Comparison of ENCODE assay signal across 23 cellular contexts in genomic region chr5:114419941-114420340, GRCh38. TPM values are rescaled to one million over a fixed set of nuclear protein-coding genes. Genes with fewer than 3 reads are reported as not detected.
DNase-seq lines count a peak whose midpoint lies in the region; ATAC-seq and TF ChIP-seq lines count a peak whose summit lies in the region.
"Had no signal": no experiment of that assay in that cellular context is flagged by ENCODE, and none has a peak within 500 bp of the region (broad histone marks: within the 10 kb centered on the region; RNA-seq: fewer than 3 reads in every experiment).

No MANE protein-coding gene starts in this region.

- no peak for TF ChIP-seq POLR2A in breast epithelium (IDR thresholded peaks at IDR 0.05)

- no peaks in the 10 kb centered on the region for H3K9me3 ChIP-seq in breast epithelium
- H3K9me3 ChIP-seq: mucosa of descending colon, stomach had no signal

- POLR2A ChIA-PET in MCF 10A (lab: Yijun Ruan, JAX) = interaction anchor here (0.7 kb wide), 1 partner anchor 1427 kb away, joined by 3 read pairs; no protein-coding TSS in a partner anchor
- POLR2A ChIA-PET in activated CD8-positive, alpha-beta T cell treated with anti-CD3 and anti-CD28 coated beads for 36 hours (lab: Charles Lee) = no interaction called here

- CTCF ChIA-PET in MCF 10A (lab: Yijun Ruan, JAX) = interaction anchor here (0.5 to 1.9 kb wide), 5 partner anchors 27 to 808 kb away, joined by 3 to 6 read pairs (median 3); no protein-coding TSS in a partner anchor
- CTCF ChIA-PET in activated CD8-positive, alpha-beta T cell treated with anti-CD3 and anti-CD28 coated beads for 36 hours (lab: Charles Lee) = interaction anchor here (0.6 kb wide), 1 partner anchor 226 kb away, joined by 3 read pairs; no protein-coding TSS in a partner anchor

- no peak overlapping the region for H3K4me3 Mint-ChIP-seq in MCF 10A (ENCODE audit: unreplicated experiment)
- no peak overlapping the region for H3K4me3 Mint-ChIP-seq in activated CD8-positive, alpha-beta T cell treated with anti-CD3 and anti-CD28 coated beads for 36 hours
- H3K4me3 Mint-ChIP-seq: activated naive CD8-positive, alpha-beta T cell treated with anti-CD3 and anti-CD28 coated beads, Interleukin-2, amount 50 U/mL, for 24 hours; activated T-helper 17 cell treated with anti-CD3 and anti-CD28 coated beads, Interleukin-2, amount 50 U/mL, for 72 hours; CD4-positive, alpha-beta memory T cell; neural crest cell; type B pancreatic cell had no signal

- H3K27ac ChIP-seq in breast epithelium = no peak overlapping the region
- H3K27ac ChIP-seq: cardiac muscle cell, stomach had no signal

- BruUV-seq in MCF 10A (replicated peaks; lab: Mats Ljungman, UMichigan) = no TSS peak

- no peak overlapping the region for H3K4me3 ChIP-seq in breast epithelium
- H3K4me3 ChIP-seq: cardiac muscle cell, mucosa of descending colon, stomach had no signal

- DNase-seq in MCF 10A (ENCODE audit: unreplicated experiment) (peak; percentile 25), breast epithelium (ENCODE audit: low spot score in 2 of 2) (no peak), RPMI7951 (ENCODE audit: low read depth) (peak; percentile 1), fibroblast of peridontal ligament (ENCODE audit: extremely low read depth) (peak; percentile 93), NCI-H345 (lab: John Stamatoyannopoulos, UW) (no peak), OCI-M2 (lab: John Stamatoyannopoulos, UW; ENCODE audit: unreplicated experiment) (no peak), MV-4-11 (lab: John Stamatoyannopoulos, UW) (no peak)
- no peak for DNase-seq in activated CD8-positive, alpha-beta T cell treated with anti-CD3 and anti-CD28 coated beads for 36 hours
- DNase-seq: activated naive CD8-positive, alpha-beta T cell treated with anti-CD3 and anti-CD28 coated beads, Interleukin-2, amount 50 U/mL, for 24 hours; CD4-positive, alpha-beta memory T cell; glutamatergic neuron; left ventricle myocardium superior; mucosa of descending colon; NCI-H1105; NCI-H2107; NCI-H69; small intestine; stimulated activated CD4-positive, alpha-beta T cell treated with anti-CD3 and anti-CD28 coated beads, Interleukin-4, amount 100 ng/mL, for 24 hours; stomach had no signal

- no peaks in the 10 kb centered on the region for H3K4me1 ChIP-seq in breast epithelium
- H3K4me1 ChIP-seq: stomach had no signal

- H3K36me3 Mint-ChIP-seq in MCF 10A (ENCODE audit: insufficient read depth, unreplicated experiment) = no peaks in the 10 kb centered on the region
- H3K36me3 Mint-ChIP-seq in activated CD8-positive, alpha-beta T cell treated with anti-CD3 and anti-CD28 coated beads for 36 hours (ENCODE audit: low read depth) = no peaks in the 10 kb centered on the region
- H3K36me3 Mint-ChIP-seq: CD4-positive, alpha-beta memory T cell; type B pancreatic cell had no signal

- peaks cover 72% of the 10 kb centered on the region for H3K27me3 Mint-ChIP-seq in MCF 10A (ENCODE audit: insufficient read depth, unreplicated experiment)
- no peaks in the 10 kb centered on the region for H3K27me3 Mint-ChIP-seq in activated CD8-positive, alpha-beta T cell treated with anti-CD3 and anti-CD28 coated beads for 36 hours
- H3K27me3 Mint-ChIP-seq: activated T-helper 17 cell treated with anti-CD3 and anti-CD28 coated beads, Interleukin-2, amount 50 U/mL, for 72 hours; type B pancreatic cell had no signal

- no peaks in the 10 kb centered on the region for H3K36me3 ChIP-seq in breast epithelium
- H3K36me3 ChIP-seq: cardiac muscle cell, stomach had no signal

- intact Hi-C loops in MCF 10A (cut with micrococcal nuclease) (no loop called here), breast epithelium (cut with DNase I; ENCODE audit: low total_unique reads) (no loop called here)
- intact Hi-C loops in activated CD8-positive, alpha-beta T cell treated with anti-CD3 and anti-CD28 coated beads for 36 hours (cut with micrococcal nuclease) = no loop called here

- H3K27ac Mint-ChIP-seq in MCF 10A (ENCODE audit: low read depth, unreplicated experiment) = no peak overlapping the region
- no peak overlapping the region for H3K27ac Mint-ChIP-seq in activated CD8-positive, alpha-beta T cell treated with anti-CD3 and anti-CD28 coated beads for 36 hours
- H3K27ac Mint-ChIP-seq: activated naive CD8-positive, alpha-beta T cell treated with anti-CD3 and anti-CD28 coated beads, Interleukin-2, amount 50 U/mL, for 24 hours; activated T-helper 17 cell treated with anti-CD3 and anti-CD28 coated beads, Interleukin-2, amount 50 U/mL, for 72 hours; CD4-positive, alpha-beta memory T cell; type B pancreatic cell had no signal

- no peaks in the 10 kb centered on the region for H3K9me3 Mint-ChIP-seq in MCF 10A (ENCODE audit: unreplicated experiment)
- no peaks in the 10 kb centered on the region for H3K9me3 Mint-ChIP-seq in activated CD8-positive, alpha-beta T cell treated with anti-CD3 and anti-CD28 coated beads for 36 hours
- H3K9me3 Mint-ChIP-seq: activated naive CD8-positive, alpha-beta T cell treated with anti-CD3 and anti-CD28 coated beads, Interleukin-2, amount 50 U/mL, for 24 hours; activated T-helper 17 cell treated with anti-CD3 and anti-CD28 coated beads, Interleukin-2, amount 50 U/mL, for 72 hours; neural crest cell; type B pancreatic cell had no signal

- H3K4me1 Mint-ChIP-seq in MCF 10A (ENCODE audit: insufficient read depth, unreplicated experiment) = no peaks in the 10 kb centered on the region
- no peaks in the 10 kb centered on the region for H3K4me1 Mint-ChIP-seq in activated CD8-positive, alpha-beta T cell treated with anti-CD3 and anti-CD28 coated beads for 36 hours (ENCODE audit: low read depth)
- H3K4me1 Mint-ChIP-seq: activated naive CD8-positive, alpha-beta T cell treated with anti-CD3 and anti-CD28 coated beads, Interleukin-2, amount 50 U/mL, for 24 hours; activated T-helper 17 cell treated with anti-CD3 and anti-CD28 coated beads, Interleukin-2, amount 50 U/mL, for 72 hours; CD4-positive, alpha-beta memory T cell had no signal

- ATAC-seq in activated CD8-positive, alpha-beta T cell treated with anti-CD3 and anti-CD28 coated beads for 36 hours = no peak
- ATAC-seq: activated naive CD8-positive, alpha-beta T cell treated with anti-CD3 and anti-CD28 coated beads, Interleukin-2, amount 50 U/mL, for 24 hours; activated T-helper 17 cell treated with anti-CD3 and anti-CD28 coated beads, Interleukin-2, amount 50 U/mL, for 72 hours; left ventricle myocardium superior; mucosa of descending colon had no signal

- no peaks in the 10 kb centered on the region for H3K27me3 ChIP-seq in breast epithelium
- H3K27me3 ChIP-seq: cardiac muscle cell, stomach had no signal

- TF ChIP-seq CTCF in MCF 10A (IDR thresholded peaks at IDR 0.05; ENCODE audit: unreplicated experiment) (no peak), breast epithelium (IDR thresholded peaks at IDR 0.05) (no peak)
- TF ChIP-seq CTCF in activated CD8-positive, alpha-beta T cell treated with anti-CD3 and anti-CD28 coated beads for 36 hours (IDR thresholded peaks at IDR 0.05) = no peak

RNA-seq across cellular contexts. Expression of gene KCNN2, which starts 58.1 kb away (rescaled TPM):
- total RNA-seq in MCF 10A (2022) (not detected in 2 replicates), breast epithelium (under 1 TPM in 2 of 3 donors, not detected in 1; 0.16 to 0.33 TPM)
- not detected in 2 replicates for total RNA-seq in RPMI7951 (2014; rRNA removed; shearing (Covaris generic))
- total RNA-seq in activated CD8-positive, alpha-beta T cell treated with anti-CD3 and anti-CD28 coated beads for 36 hours = not detected
- total RNA-seq: activated T-helper 17 cell treated with anti-CD3 and anti-CD28 coated beads, Interleukin-2, amount 50 U/mL, for 72 hours; CD4-positive, alpha-beta memory T cell had no signal

Comparison
In these comparisons a context has a peak if more than half of its experiments do, and no peak if none do; other contexts are left out.
1. DNase-seq: peak in MCF 10A (single experiment), RPMI7951 (single experiment) and fibroblast of peridontal ligament (single experiment); none in breast epithelium (0 of 2), NCI-H345 (single experiment), activated CD8-positive, alpha-beta T cell treated with anti-CD3 and anti-CD28 coated beads for 36 hours (single experiment), OCI-M2 (single experiment) and MV-4-11 (single experiment).